In the genomic region with DNA sequence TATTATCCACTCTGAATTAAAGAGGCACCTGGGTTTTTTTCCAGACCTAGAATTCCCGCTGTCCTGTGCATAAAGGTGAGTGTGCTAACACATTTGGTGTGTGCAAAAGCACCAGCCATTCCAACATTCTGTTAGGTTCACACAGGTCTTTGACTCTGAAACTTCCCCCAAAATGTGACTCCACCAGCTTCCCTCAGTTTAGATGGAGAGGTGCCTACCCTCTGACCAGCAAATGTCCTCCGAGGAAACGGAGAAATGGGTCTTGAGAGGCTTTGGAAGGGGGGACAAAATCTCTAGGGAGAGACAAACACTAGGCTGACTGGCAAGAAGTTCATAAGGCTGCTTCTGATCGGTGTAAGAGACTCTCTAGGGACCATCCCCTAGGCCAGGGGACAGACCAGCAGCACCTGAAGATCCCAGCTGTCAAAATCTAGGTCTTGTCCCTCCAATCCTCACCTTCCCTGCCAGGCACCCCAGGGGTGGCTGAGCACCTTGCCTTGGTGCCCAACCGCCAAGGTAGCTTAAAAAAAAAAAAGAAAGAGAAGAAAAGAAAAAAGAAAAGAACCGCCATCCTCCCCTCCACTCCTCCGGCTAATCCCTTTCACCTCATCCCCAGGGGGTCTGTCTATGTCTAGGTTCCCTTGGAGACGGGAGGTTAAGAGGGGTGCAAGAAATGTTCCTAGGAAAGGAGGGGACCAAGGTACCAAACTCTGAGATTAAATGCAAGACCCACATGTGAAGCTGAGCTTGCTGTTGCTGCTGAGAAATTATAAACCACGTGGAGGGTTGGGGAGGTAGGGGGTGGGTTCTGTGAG, we compare ENCODE assay signal across 23 cellular contexts. TPM values are rescaled to one million over a fixed set of nuclear protein-coding genes. Genes with fewer than 3 reads are reported as not detected.
DNase-seq lines count a peak whose midpoint lies in the region; ATAC-seq, FAIRE-seq and TF ChIP-seq lines count a peak whose summit lies in the region.
"Had no signal": no experiment of that assay in that cellular context is flagged by ENCODE, and none has a peak within 500 bp of the region (broad histone marks: within the 10 kb centered on the region; RNA-seq: fewer than 3 reads in every experiment).

No MANE protein-coding gene starts in this region.

- intact Hi-C loops in body of pancreas (cut with DNase I) (no loop called here), kidney (cut with DNase I) (no loop called here)

- H3K9me3 Mint-ChIP-seq in progenitor cell of endocrine pancreas (ENCODE audit: low read depth): no peaks in the 10 kb centered on the region
- H3K9me3 Mint-ChIP-seq in activated naive CD8-positive, alpha-beta T cell treated with anti-CD3 and anti-CD28 coated beads, Interleukin-2, amount 50 U/mL, for 24 hours: peaks cover 4% of the 10 kb centered on the region

- no peak for TF ChIP-seq CTCF in GM13977 (IDR thresholded peaks at IDR 0.05; ENCODE audit: extremely low read depth, insufficient read depth, missing control alignments)
- TF ChIP-seq CTCF in body of pancreas (IDR thresholded peaks at IDR 0.05): no peak
- TF ChIP-seq CTCF in kidney (IDR thresholded peaks at IDR 0.05; ENCODE audit: borderline replicate concordance, extremely low read depth, insufficient read depth): no peak
- TF ChIP-seq CTCF in progenitor cell of endocrine pancreas (IDR thresholded peaks at IDR 0.05; ENCODE audit: unreplicated experiment): no peak

- peak overlapping the region; percentile 97 for H3K27ac Mint-ChIP-seq in progenitor cell of endocrine pancreas
- H3K27ac Mint-ChIP-seq in activated naive CD8-positive, alpha-beta T cell treated with anti-CD3 and anti-CD28 coated beads, Interleukin-2, amount 50 U/mL, for 24 hours: no peak overlapping the region
- H3K27ac Mint-ChIP-seq: activated CD8-positive, alpha-beta T cell treated with anti-CD3 and anti-CD28 coated beads for 36 hours; activated naive CD4-positive, alpha-beta T cell treated with anti-CD3 and anti-CD28 coated beads, Interleukin-2, amount 50 U/mL, for 24 hours; activated T-cell treated with anti-CD3 and anti-CD28 coated beads, Interleukin-2, amount 50 U/mL, for 24 hours had no signal

- DNase-seq in GM13977 (ENCODE audit: low spot score): peak; percentile 36
- no peak for DNase-seq in body of pancreas
- no peak for DNase-seq in kidney
- DNase-seq in progenitor cell of endocrine pancreas (ENCODE audit: low spot score, unreplicated experiment): no peak
- DNase-seq in activated naive CD8-positive, alpha-beta T cell treated with anti-CD3 and anti-CD28 coated beads, Interleukin-2, amount 50 U/mL, for 24 hours: no peak
- DNase-seq in Ammon's horn (ENCODE audit: low spot score): no peak
- DNase-seq in NOMO-1 treated with dmso at 0.1 percent for 144 hours (lab: John Stamatoyannopoulos, UW; ENCODE audit: unreplicated experiment): no peak
- DNase-seq: activated CD8-positive, alpha-beta T cell treated with anti-CD3 and anti-CD28 coated beads for 36 hours; activated T-cell treated with anti-CD3 and anti-CD28 coated beads, Interleukin-2, amount 50 U/mL, for 24 hours; NCI-H1436; NCI-H2171; OCI-M1; SIG-M5; stimulated activated naive CD4-positive, alpha-beta T cell; T-helper 2 cell; transverse colon had no signal

- H3K4me3 ChIP-seq in body of pancreas (no peak overlapping the region), kidney (ENCODE audit: low read length in 2 of 2) (peak overlapping the region in 1 of 2 donors; percentile 65)
- H3K4me3 ChIP-seq: A549; BLaER1 treated with 17β-estradiol and CSF1 and Interleukin-3, amounts not matched to agents 10 nM and 100 nM had no signal

- FAIRE-seq in kidney (lab: Jason Lieb, UNC): no peak
- FAIRE-seq: A549, colon, HepG2 had no signal

- H3K9me3 ChIP-seq in body of pancreas (no peaks in the 10 kb centered on the region), kidney (ENCODE audit: control insufficient read depth in 1 of 2, low read length in 2 of 2) (no peaks in the 10 kb centered on the region)
- H3K9me3 ChIP-seq: A549, transverse colon had no signal

- no peaks in the 10 kb centered on the region for H3K27me3 ChIP-seq in body of pancreas

- H3K36me3 Mint-ChIP-seq in progenitor cell of endocrine pancreas (ENCODE audit: insufficient read depth): peaks cover 3% of the 10 kb centered on the region
- H3K36me3 Mint-ChIP-seq in activated naive CD8-positive, alpha-beta T cell treated with anti-CD3 and anti-CD28 coated beads, Interleukin-2, amount 50 U/mL, for 24 hours (ENCODE audit: low read depth): peaks cover 6% of the 10 kb centered on the region

- WGBS in body of pancreas, 2 donors: 42 to 45% methylated on average over 8 to 9 of the region's 9 CpGs

- H3K27ac ChIP-seq in body of pancreas: peak overlapping the region; percentile 90 to 96 (median 92)
- H3K27ac ChIP-seq in kidney (ENCODE audit: low read depth in 2 of 2, low read length in 2 of 2): peak overlapping the region; percentile 87 to 94
- H3K27ac ChIP-seq: A549; BLaER1 treated with 17β-estradiol and CSF1 and Interleukin-3, amounts not matched to agents 10 nM and 100 nM; transverse colon had no signal

- peak overlapping the region; percentile 85 for H3K4me3 Mint-ChIP-seq in progenitor cell of endocrine pancreas (ENCODE audit: low read depth)
- H3K4me3 Mint-ChIP-seq in activated naive CD8-positive, alpha-beta T cell treated with anti-CD3 and anti-CD28 coated beads, Interleukin-2, amount 50 U/mL, for 24 hours: no peak overlapping the region
- H3K4me3 Mint-ChIP-seq: activated CD8-positive, alpha-beta T cell treated with anti-CD3 and anti-CD28 coated beads for 36 hours; activated naive CD4-positive, alpha-beta T cell treated with anti-CD3 and anti-CD28 coated beads, Interleukin-2, amount 50 U/mL, for 24 hours; activated T-cell treated with anti-CD3 and anti-CD28 coated beads, Interleukin-2, amount 50 U/mL, for 24 hours had no signal

- in situ Hi-C loops in GM13977 (cut with MboI; ENCODE audit: low pct_unique_long_range_greater_than_20kb, low sequenced_read_pairs, unreplicated experiment): loop anchor here (10.0 kb wide), 1 partner anchor 531 kb away; no protein-coding TSS in a partner anchor

- peaks cover 53% of the 10 kb centered on the region for H3K4me1 ChIP-seq in body of pancreas
- peaks cover 0 to 7% of the 10 kb centered on the region in 2 donors for H3K4me1 ChIP-seq in kidney (ENCODE audit: control insufficient read depth in 1 of 2, insufficient read depth in 1 of 2, low read depth in 1 of 2, low read length in 2 of 2)

- H3K36me3 ChIP-seq in body of pancreas (replicated peaks in 1 of 2; ENCODE audit: insufficient read depth in 1 of 2, low read depth in 2 of 2) (no peaks in the 10 kb centered on the region), kidney (ENCODE audit: control insufficient read depth in 1 of 2, insufficient read depth in 2 of 2, low read length in 2 of 2) (no peaks in the 10 kb centered on the region)
- H3K36me3 ChIP-seq: BLaER1 treated with 17β-estradiol and CSF1 and Interleukin-3, amounts not matched to agents 10 nM and 100 nM; transverse colon had no signal

- peak overlapping the region; percentile 46 to 74 for H3K9ac ChIP-seq in kidney (ENCODE audit: low read length in 2 of 2)
- H3K9ac ChIP-seq: BLaER1 treated with 17β-estradiol and CSF1 and Interleukin-3, amounts not matched to agents 10 nM and 100 nM had no signal

- H3K4me1 Mint-ChIP-seq in progenitor cell of endocrine pancreas (ENCODE audit: low read depth): peaks cover 46% of the 10 kb centered on the region
- H3K4me1 Mint-ChIP-seq in activated naive CD8-positive, alpha-beta T cell treated with anti-CD3 and anti-CD28 coated beads, Interleukin-2, amount 50 U/mL, for 24 hours: peaks cover 40% of the 10 kb centered on the region

- no peak for TF ChIP-seq POLR2A in body of pancreas (IDR thresholded peaks at IDR 0.05)

- no peak for ATAC-seq in body of pancreas
- no peak for ATAC-seq in activated naive CD8-positive, alpha-beta T cell treated with anti-CD3 and anti-CD28 coated beads, Interleukin-2, amount 50 U/mL, for 24 hours
- ATAC-seq in HG02840 (IDR thresholded peaks at IDR 0.05; ENCODE audit: low FRiP score, unreplicated experiment): no peak
- ATAC-seq: A549; activated CD8-positive, alpha-beta T cell treated with anti-CD3 and anti-CD28 coated beads for 36 hours; HepG2; left colon had no signal

- peaks cover 10% of the 10 kb centered on the region for H3K27me3 Mint-ChIP-seq in progenitor cell of endocrine pancreas
- peaks cover 84% of the 10 kb centered on the region for H3K27me3 Mint-ChIP-seq in activated naive CD8-positive, alpha-beta T cell treated with anti-CD3 and anti-CD28 coated beads, Interleukin-2, amount 50 U/mL, for 24 hours

RNA-seq across cellular contexts. Expression of a gene that starts 2.0 kb away (rescaled TPM):
- total RNA-seq in body of pancreas (10 to 100 TPM; 47.5 to 58.1 TPM), kidney (148 TPM), progenitor cell of endocrine pancreas (186 and 195 TPM in 2 replicates)
- polyA plus RNA-seq in kidney (ENCODE audit: insufficient read depth, low read depth, low replicate concordance): 36.0 TPM
- total RNA-seq: activated CD8-positive, alpha-beta T cell treated with anti-CD3 and anti-CD28 coated beads for 36 hours had no signal
